13 cellular contexts compared by ENCODE assay signal in the genomic region with DNA sequence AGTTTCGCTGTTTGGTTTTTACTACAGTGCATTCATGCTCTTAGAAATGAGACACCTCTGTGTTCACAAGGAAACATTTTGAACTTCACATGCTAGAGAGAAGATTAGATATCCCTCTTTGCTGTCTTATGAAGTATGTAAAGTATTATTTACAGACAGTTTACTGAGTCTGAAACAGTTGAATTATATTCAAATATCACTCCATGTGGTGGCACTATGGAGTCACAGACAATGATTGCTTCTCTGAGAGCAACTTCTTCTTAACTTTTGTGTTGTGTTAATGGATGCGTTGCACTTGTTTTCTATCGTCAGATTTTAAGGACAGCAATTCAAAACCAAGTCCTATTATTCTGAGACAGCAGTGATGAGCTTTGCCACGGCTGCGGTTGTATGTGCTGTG.
DNase-seq lines count a peak whose midpoint lies in the region; ATAC-seq and TF ChIP-seq lines count a peak whose summit lies in the region.
"Had no signal": no experiment of that assay in that cellular context is flagged by ENCODE, and none has a peak within 500 bp of the region (broad histone marks: within the 10 kb centered on the region; RNA-seq: fewer than 3 reads in every experiment).

No MANE protein-coding gene starts in this region.

- BruUV-seq in Panc1 (replicated peaks; lab: Mats Ljungman, UMichigan) = no TSS peak

- peak; percentile 22 for TF ChIP-seq RAD21 in Ishikawa (IDR thresholded peaks at IDR 0.05; ENCODE audit: low read depth)

- no peaks in the 10 kb centered on the region for H4K20me1 ChIP-seq in smooth muscle cell (ENCODE audit: low read depth)

- H3K27me3 Mint-ChIP-seq in activated CD4-positive, alpha-beta T cell treated with anti-CD3 and anti-CD28 coated beads for 36 hours = peaks cover 4% of the 10 kb centered on the region
- H3K27me3 Mint-ChIP-seq: CD4-positive, alpha-beta T cell had no signal

- H3K27me3 ChIP-seq in Panc1 (ENCODE audit: control insufficient read depth, insufficient read depth, low read length) = peaks cover 23% of the 10 kb centered on the region
- H3K27me3 ChIP-seq in smooth muscle cell (ENCODE audit: low read depth) = peaks cover 11% of the 10 kb centered on the region
- H3K27me3 ChIP-seq: esophagus squamous epithelium had no signal

- H3K36me3 ChIP-seq in Panc1 (ENCODE audit: control insufficient read depth, insufficient read depth, low read length) = no peaks in the 10 kb centered on the region
- H3K36me3 ChIP-seq in smooth muscle cell (ENCODE audit: low read depth) = no peaks in the 10 kb centered on the region
- H3K36me3 ChIP-seq: esophagus squamous epithelium had no signal

- H3K27ac Mint-ChIP-seq in activated CD4-positive, alpha-beta T cell treated with anti-CD3 and anti-CD28 coated beads for 36 hours = no peak overlapping the region
- H3K27ac Mint-ChIP-seq: CD4-positive, alpha-beta T cell had no signal

- in situ Hi-C loops in Panc1 (cut with HindIII; ENCODE audit: low pct_unique_long_range_greater_than_20kb, low sequenced_read_pairs) = no loop called here

- H3K4me3 Mint-ChIP-seq in activated CD4-positive, alpha-beta T cell treated with anti-CD3 and anti-CD28 coated beads for 36 hours = no peak overlapping the region
- H3K4me3 Mint-ChIP-seq: CD4-positive, alpha-beta T cell had no signal

- TF ChIP-seq EP300 in Ishikawa (IDR thresholded peaks at IDR 0.05; ENCODE audit: borderline replicate concordance) = no peak

- TF ChIP-seq CTCF in Panc1 (IDR thresholded peaks at IDR 0.05) (peak; percentile 52; the same call in 1 of the 2 replicates), smooth muscle cell (IDR thresholded peaks at IDR 0.05; ENCODE audit: borderline replicate concordance, insufficient read depth, poor library complexity, severe bottlenecking) (no peak)

- no peaks in the 10 kb centered on the region for H3K9me3 Mint-ChIP-seq in activated CD4-positive, alpha-beta T cell treated with anti-CD3 and anti-CD28 coated beads for 36 hours (ENCODE audit: low read depth)

- no peak overlapping the region for H3K4me2 ChIP-seq in smooth muscle cell

- H3K4me3 ChIP-seq in Panc1 (ENCODE audit: low read depth in 2 of 2, low read length in 2 of 2) = no peak overlapping the region
- no peak overlapping the region for H3K4me3 ChIP-seq in smooth muscle cell
- H3K4me3 ChIP-seq: esophagus squamous epithelium, SK-N-MC had no signal

- POLR2A ChIA-PET in Panc1 (lab: Charles Lee) = interaction anchor here (0.7 kb wide), 1 partner anchor 763 kb away, joined by 3 read pairs; no protein-coding TSS in a partner anchor
- POLR2A ChIA-PET in activated CD4-positive, alpha-beta T cell treated with anti-CD3 and anti-CD28 coated beads for 36 hours (lab: Charles Lee) = no interaction called here

- H3K27ac ChIP-seq in Panc1 (ENCODE audit: low read length) (no peak overlapping the region), smooth muscle cell (ENCODE audit: low read depth) (no peak overlapping the region)
- H3K27ac ChIP-seq: esophagus squamous epithelium, SK-N-MC had no signal

- DNase-seq in Ammon's horn (ENCODE audit: low spot score) (peak; percentile 67), Panc1 (ENCODE audit: low read depth, low spot score) (no peak), kidney tubule cell (ENCODE audit: low spot score) (peak; percentile 2), SK-N-DZ (ENCODE audit: low spot score) (no peak), GM19240 (ENCODE audit: insufficient read length, low spot score) (no peak), smooth muscle cell (lab: John Stamatoyannopoulos, UW; ENCODE audit: unreplicated experiment) (no peak)
- DNase-seq in activated CD4-positive, alpha-beta T cell treated with anti-CD3 and anti-CD28 coated beads for 36 hours = no peak
- DNase-seq: activated CD4-positive, alpha-beta T cell treated with anti-CD3 and anti-CD28 coated beads for 4 hours; CD4-positive, alpha-beta T cell; esophagus squamous epithelium; NCI-H2029 treated with DMSO at 0.1 percent for 48 hours had no signal

- CTCF ChIA-PET in Panc1 (lab: Charles Lee) = no interaction called here
- CTCF ChIA-PET in activated CD4-positive, alpha-beta T cell treated with anti-CD3 and anti-CD28 coated beads for 36 hours (lab: Charles Lee) = no interaction called here

- no peaks in the 10 kb centered on the region for H3F3A ChIP-seq in smooth muscle cell (ENCODE audit: low read depth)

- H3K9me3 ChIP-seq in Panc1 (ENCODE audit: control insufficient read depth, insufficient read depth, low read depth, low read length) (no peaks in the 10 kb centered on the region), smooth muscle cell (replicated peaks; ENCODE audit: low read depth) (no peaks in the 10 kb centered on the region)
- H3K9me3 ChIP-seq: esophagus squamous epithelium had no signal

- 79% methylated on average over 5 of the region's 5 CpGs for WGBS in smooth muscle cell (ENCODE audit: low lambda C conversion rate)

- H3K79me2 ChIP-seq in smooth muscle cell (ENCODE audit: low read depth) = no peaks in the 10 kb centered on the region

- no peaks in the 10 kb centered on the region for H3K4me1 Mint-ChIP-seq in activated CD4-positive, alpha-beta T cell treated with anti-CD3 and anti-CD28 coated beads for 36 hours

- H3K9ac ChIP-seq in smooth muscle cell (ENCODE audit: low read depth) = no peak overlapping the region

- ATAC-seq in Panc1 = peak; percentile 58; the same call in 1 of the 2 replicates
- no peak for ATAC-seq in activated CD4-positive, alpha-beta T cell treated with anti-CD3 and anti-CD28 coated beads for 36 hours

- no peaks in the 10 kb centered on the region for H3K36me3 Mint-ChIP-seq in activated CD4-positive, alpha-beta T cell treated with anti-CD3 and anti-CD28 coated beads for 36 hours (ENCODE audit: low read depth)

- no peaks in the 10 kb centered on the region for H3K4me1 ChIP-seq in Panc1 (ENCODE audit: control insufficient read depth, insufficient read depth, low read length)
- H3K4me1 ChIP-seq in smooth muscle cell (ENCODE audit: low read depth) = no peaks in the 10 kb centered on the region

- H2AFZ ChIP-seq in smooth muscle cell (ENCODE audit: low read depth) = no peak overlapping the region

- intact Hi-C loops in Panc1 (cut with micrococcal nuclease; ENCODE audit: unreplicated experiment) = loop anchor here (5.0 kb wide), 1 partner anchor 914 kb away; no protein-coding TSS in a partner anchor
- intact Hi-C loops in activated CD4-positive, alpha-beta T cell treated with anti-CD3 and anti-CD28 coated beads for 36 hours (cut with DNase I, micrococcal nuclease) = no loop called here

TF ChIP-seq in Ishikawa, 13 proteins besides CTCF, POLR2A, EP300 and RAD21:
- TF ChIP-seq, protein P1, sequence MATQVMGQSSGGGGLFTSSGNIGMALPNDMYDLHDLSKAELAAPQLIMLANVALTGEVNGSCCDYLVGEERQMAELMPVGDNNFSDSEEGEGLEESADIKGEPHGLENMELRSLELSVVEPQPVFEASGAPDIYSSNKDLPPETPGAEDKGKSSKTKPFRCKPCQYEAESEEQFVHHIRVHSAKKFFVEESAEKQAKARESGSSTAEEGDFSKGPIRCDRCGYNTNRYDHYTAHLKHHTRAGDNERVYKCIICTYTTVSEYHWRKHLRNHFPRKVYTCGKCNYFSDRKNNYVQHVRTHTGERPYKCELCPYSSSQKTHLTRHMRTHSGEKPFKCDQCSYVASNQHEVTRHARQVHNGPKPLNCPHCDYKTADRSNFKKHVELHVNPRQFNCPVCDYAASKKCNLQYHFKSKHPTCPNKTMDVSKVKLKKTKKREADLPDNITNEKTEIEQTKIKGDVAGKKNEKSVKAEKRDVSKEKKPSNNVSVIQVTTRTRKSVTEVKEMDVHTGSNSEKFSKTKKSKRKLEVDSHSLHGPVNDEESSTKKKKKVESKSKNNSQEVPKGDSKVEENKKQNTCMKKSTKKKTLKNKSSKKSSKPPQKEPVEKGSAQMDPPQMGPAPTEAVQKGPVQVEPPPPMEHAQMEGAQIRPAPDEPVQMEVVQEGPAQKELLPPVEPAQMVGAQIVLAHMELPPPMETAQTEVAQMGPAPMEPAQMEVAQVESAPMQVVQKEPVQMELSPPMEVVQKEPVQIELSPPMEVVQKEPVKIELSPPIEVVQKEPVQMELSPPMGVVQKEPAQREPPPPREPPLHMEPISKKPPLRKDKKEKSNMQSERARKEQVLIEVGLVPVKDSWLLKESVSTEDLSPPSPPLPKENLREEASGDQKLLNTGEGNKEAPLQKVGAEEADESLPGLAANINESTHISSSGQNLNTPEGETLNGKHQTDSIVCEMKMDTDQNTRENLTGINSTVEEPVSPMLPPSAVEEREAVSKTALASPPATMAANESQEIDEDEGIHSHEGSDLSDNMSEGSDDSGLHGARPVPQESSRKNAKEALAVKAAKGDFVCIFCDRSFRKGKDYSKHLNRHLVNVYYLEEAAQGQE (IDR thresholded peaks at IDR 0.05; ENCODE audit: low read depth) = no peak
- TF ChIP-seq FOXM1 (IDR thresholded peaks at IDR 0.05; ENCODE audit: borderline replicate concordance, low read depth) (no peak), NFIC (IDR thresholded peaks at IDR 0.05) (no peak), YY1 (IDR thresholded peaks at IDR 0.05; ENCODE audit: low read depth) (no peak), TAF1 (IDR thresholded peaks at IDR 0.05; ENCODE audit: low read depth) (no peak), CREB1 (IDR thresholded peaks at IDR 0.05; ENCODE audit: low read depth) (no peak), TCF12 (IDR thresholded peaks at IDR 0.05; ENCODE audit: low read depth) (no peak), TEAD4 (IDR thresholded peaks at IDR 0.05) (no peak), ZBTB7A (IDR thresholded peaks at IDR 0.05; ENCODE audit: low read depth) (no peak), CEBPB (IDR thresholded peaks at IDR 0.05) (no peak)
- TF ChIP-seq, protein P2, sequence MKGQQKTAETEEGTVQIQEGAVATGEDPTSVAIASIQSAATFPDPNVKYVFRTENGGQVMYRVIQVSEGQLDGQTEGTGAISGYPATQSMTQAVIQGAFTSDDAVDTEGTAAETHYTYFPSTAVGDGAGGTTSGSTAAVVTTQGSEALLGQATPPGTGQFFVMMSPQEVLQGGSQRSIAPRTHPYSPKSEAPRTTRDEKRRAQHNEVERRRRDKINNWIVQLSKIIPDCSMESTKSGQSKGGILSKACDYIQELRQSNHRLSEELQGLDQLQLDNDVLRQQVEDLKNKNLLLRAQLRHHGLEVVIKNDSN (IDR thresholded peaks at IDR 0.05) = no peak

Comparison
In these comparisons a context has a peak if more than half of its experiments do, and no peak if none do; other contexts are left out.
1. DNase-seq: peak in Ammon's horn (single experiment) and kidney tubule cell (single experiment); none in Panc1 (single experiment), SK-N-DZ (single experiment), activated CD4-positive, alpha-beta T cell treated with anti-CD3 and anti-CD28 coated beads for 36 hours (single experiment), GM19240 (single experiment) and smooth muscle cell (single experiment).